ENCODE assay signal across 8 cellular contexts in genomic region chr1:179025125-179025974, GRCh38. TPM values are rescaled to one million over a fixed set of nuclear protein-coding genes. Genes with fewer than 3 reads are reported as not detected.
DNase-seq lines count a peak whose midpoint lies in the region; ATAC-seq, FAIRE-seq and TF ChIP-seq lines count a peak whose summit lies in the region.

FAM20B (plus strand) TSS chr1:179025894; CDS start chr1:179043848, 17,954 bp downstream.

- ATAC-seq in HG02852 (IDR thresholded peaks at IDR 0.05; ENCODE audit: unreplicated experiment) = peak; percentile 85
- ATAC-seq in heart left ventricle = peak; percentile 95 to 98 (median 96)

- FAIRE-seq in GM12892 (lab: Jason Lieb, UNC) = peak; percentile 84

- H3K4me3 ChIP-seq in heart left ventricle (peak within 1 kb of the TSS; percentile 68 to 98 (median 88)), tibial nerve (peak within 1 kb of the TSS; percentile 91 to 99 (median 96))

- no peaks in the 10 kb centered on the region for H3K36me3 ChIP-seq in heart left ventricle
- H3K36me3 ChIP-seq in tibial nerve = no peaks in the 10 kb centered on the region

- TF ChIP-seq CTCF in heart left ventricle (IDR thresholded peaks at IDR 0.05) (peak in 1 of 12 donors; percentile 14), tibial nerve (IDR thresholded peaks at IDR 0.05) (peak in 2 of 5 experiments; percentile 10 to 37)

- H3K4me1 ChIP-seq in heart left ventricle (peaks cover 0 to 46% (median 27%) of the 10 kb centered on the region in 12 donors), tibial nerve (peaks cover 0 to 62% (median 15%) of the 10 kb centered on the region in 4 donors)

- H3K9me3 ChIP-seq in heart left ventricle (no peaks in the 10 kb centered on the region), tibial nerve (no peaks in the 10 kb centered on the region)

- DNase-seq in GM12892 (ENCODE audit: insufficient read length) (peak; percentile 92), NCI-H146 treated with DMSO at 0.1 percent for 48 hours (lab: John Stamatoyannopoulos, UW; ENCODE audit: unreplicated experiment) (peak; percentile 76), amniotic epithelial cell (ENCODE audit: low read depth) (peak; percentile 90), heart left ventricle (peak; percentile 96 to 98 (median 96)), pons (ENCODE audit: low spot score) (peak; percentile 85), tibial nerve (ENCODE audit: low spot score in 2 of 2) (peak; percentile 84 to 88)

- intact Hi-C loops in heart left ventricle (cut with DNase I) = loop anchor here in 1 of 10 donors (5.0 kb wide), 1 partner anchor 342 kb away; the partner anchor contains the start of gene AXDND1

- peak within 1 kb of the TSS; percentile 84 to 97 (median 94) for H3K27ac ChIP-seq in heart left ventricle
- H3K27ac ChIP-seq in tibial nerve = peak within 1 kb of the TSS; percentile 92 to 98 (median 96)

- WGBS in heart left ventricle, 4 donors = 15 to 19% (median 16%) methylated on average over 49 to 58 of the region's 58 CpGs
- WGBS in tibial nerve, 2 donors = 19 to 20% methylated on average over 44 to 49 of the region's 58 CpGs

- TF ChIP-seq POLR2A in GM12892 (IDR thresholded peaks at IDR 0.05; ENCODE audit: low read depth, low read length) (no peak), heart left ventricle (IDR thresholded peaks at IDR 0.05) (no peak), tibial nerve (IDR thresholded peaks at IDR 0.05) (no peak)

- no peaks in the 10 kb centered on the region for H3K36me3 Mint-ChIP-seq in T-helper 1 cell treated with Interleukin-12 subunit alpha and Interleukin-12 subunit beta and Interleukin-4 antibody, amounts not matched to agents 30 μg/mL and 1 μg/mL, for 36 hours (ENCODE audit: low read depth)

- H3K9me3 Mint-ChIP-seq in T-helper 1 cell treated with Interleukin-12 subunit alpha and Interleukin-12 subunit beta and Interleukin-4 antibody, amounts not matched to agents 30 μg/mL and 1 μg/mL, for 36 hours = no peaks in the 10 kb centered on the region

- peak within 1 kb of the TSS; percentile 92 for H3K4me3 Mint-ChIP-seq in T-helper 1 cell treated with Interleukin-12 subunit alpha and Interleukin-12 subunit beta and Interleukin-4 antibody, amounts not matched to agents 30 μg/mL and 1 μg/mL, for 36 hours

- H3K27me3 ChIP-seq in heart left ventricle (no peaks in the 10 kb centered on the region), tibial nerve (no peaks in the 10 kb centered on the region)

- TF ChIP-seq EP300 in tibial nerve (IDR thresholded peaks at IDR 0.05) = peak in 1 of 2 donors; percentile 30

- H3K4me1 Mint-ChIP-seq in T-helper 1 cell treated with Interleukin-12 subunit alpha and Interleukin-12 subunit beta and Interleukin-4 antibody, amounts not matched to agents 30 μg/mL and 1 μg/mL, for 36 hours (ENCODE audit: low read depth) = peaks cover 31% of the 10 kb centered on the region

- peak within 1 kb of the TSS; percentile 84 for H3K27ac Mint-ChIP-seq in T-helper 1 cell treated with Interleukin-12 subunit alpha and Interleukin-12 subunit beta and Interleukin-4 antibody, amounts not matched to agents 30 μg/mL and 1 μg/mL, for 36 hours

- peaks cover 29% of the 10 kb centered on the region for H3K27me3 Mint-ChIP-seq in T-helper 1 cell treated with Interleukin-12 subunit alpha and Interleukin-12 subunit beta and Interleukin-4 antibody, amounts not matched to agents 30 μg/mL and 1 μg/mL, for 36 hours (ENCODE audit: low read depth)

RNA-seq across cellular contexts. Expression of gene FAM20B, which starts in this region (rescaled TPM):
- polyA plus RNA-seq in GM12892 (2012; ENCODE audit: missing spikeins) = 11.4 TPM
- 10 to 100 TPM; 38.4 to 70.1 (median 58.0) TPM for total RNA-seq in heart left ventricle
- 10 to 100 TPM; 13.8 to 49.2 TPM for polyA plus RNA-seq in heart left ventricle
- 10 to 100 TPM; 39.6 to 60.3 (median 51.6) TPM for total RNA-seq in tibial nerve

Comparison
In these comparisons a context has a peak if more than half of its experiments do, and no peak if none do; other contexts are left out.
1. Peak in every context shown above with its lines: DNase-seq, ATAC-seq, H3K4me3 ChIP-seq and H3K27ac ChIP-seq.